28 cellular contexts compared by ENCODE assay signal in the genomic region with DNA sequence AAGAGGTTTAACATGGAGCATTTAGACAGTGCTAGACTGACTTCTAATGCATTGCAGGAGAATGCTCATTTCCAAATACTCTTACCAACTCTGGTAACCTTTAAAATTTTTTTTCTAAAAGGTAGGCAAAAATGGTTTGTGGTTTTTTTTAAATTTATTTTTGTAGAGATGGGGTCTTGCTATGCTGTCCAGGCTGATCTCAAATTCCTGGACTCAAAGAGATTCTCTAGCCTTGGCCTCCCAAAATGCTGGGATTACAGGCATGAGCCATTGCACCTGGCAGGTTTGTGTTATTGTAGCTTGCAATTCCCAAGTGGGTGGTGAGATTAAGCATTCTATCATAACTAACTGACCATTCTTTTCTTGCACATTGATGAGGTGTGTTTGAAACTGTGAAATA.
"Had no signal": no experiment of that assay in that cellular context is flagged by ENCODE, and none has a peak within 500 bp of the region (broad histone marks: within the 10 kb centered on the region; RNA-seq: fewer than 3 reads in every experiment).

No MANE protein-coding gene starts in this region.

- H3K27ac Mint-ChIP-seq: dendritic cell treated with granulocyte-macrophage colony-stimulating factor and Interleukin-4, amounts not matched to agents 40 ng/mL and 50 ng/mL, for 4 days; effector memory CD8-positive, alpha-beta T cell; endodermal cell had no signal

- H3K4me3 ChIP-seq: colonic mucosa, coronary artery, dorsolateral prefrontal cortex, esophagus muscularis mucosa, esophagus squamous epithelium, gastrocnemius medialis, gastroesophageal sphincter, heart left ventricle, heart right ventricle, hepatocyte had no signal

- FAIRE-seq: colon, endometrium, endothelial cell of umbilical vein, frontal cortex had no signal

- H3K4me3 Mint-ChIP-seq: dendritic cell treated with granulocyte-macrophage colony-stimulating factor and Interleukin-4, amounts not matched to agents 40 ng/mL and 50 ng/mL, for 4 days; effector memory CD8-positive, alpha-beta T cell; endodermal cell had no signal

- H3K79me2 ChIP-seq: hepatocyte had no signal

- H3K27ac ChIP-seq: colonic mucosa, coronary artery, dorsolateral prefrontal cortex, epithelial cell of prostate, esophagus muscularis mucosa, esophagus squamous epithelium, foreskin keratinocyte, gastrocnemius medialis, gastroesophageal sphincter, heart left ventricle, heart right ventricle, hepatocyte had no signal

- H3K27me3 ChIP-seq: colonic mucosa, dorsolateral prefrontal cortex, esophagus squamous epithelium, gastrocnemius medialis, hepatocyte had no signal

- DNase-seq: colonic mucosa; cortex of kidney; dermis blood vessel endothelial cell; dorsolateral prefrontal cortex; effector CD4-positive, alpha-beta T cell; effector CD8-positive, alpha-beta T cell; effector memory CD4-positive, alpha-beta T cell; effector memory CD8-positive, alpha-beta T cell; endodermal cell; erythroblast; esophagus squamous epithelium; foreskin fibroblast; foreskin keratinocyte; foreskin melanocyte; gastrocnemius medialis; head of caudate nucleus; heart left ventricle; heart right ventricle had no signal

- H2AFZ ChIP-seq: hepatocyte had no signal

- H3K4me2 ChIP-seq: hepatocyte had no signal

- H3K4me1 ChIP-seq: colonic mucosa, esophagus muscularis mucosa, esophagus squamous epithelium, foreskin keratinocyte, gastrocnemius medialis, gastroesophageal sphincter had no signal

- H3K9me3 ChIP-seq: colonic mucosa, esophagus muscularis mucosa, esophagus squamous epithelium, gastrocnemius medialis, gastroesophageal sphincter, heart left ventricle, heart right ventricle had no signal

- H3K36me3 ChIP-seq: colonic mucosa, esophagus muscularis mucosa, esophagus squamous epithelium, gastrocnemius medialis, gastroesophageal sphincter, heart left ventricle, heart right ventricle had no signal

- ATAC-seq: effector memory CD8-positive, alpha-beta T cell; foreskin keratinocyte; gastrocnemius medialis; gastroesophageal sphincter; heart left ventricle; heart right ventricle had no signal

- H3K9me3 Mint-ChIP-seq: dendritic cell treated with granulocyte-macrophage colony-stimulating factor and Interleukin-4, amounts not matched to agents 40 ng/mL and 50 ng/mL, for 4 days; effector memory CD8-positive, alpha-beta T cell; endodermal cell had no signal
